18 cellular contexts compared by ENCODE assay signal in the genomic region with DNA sequence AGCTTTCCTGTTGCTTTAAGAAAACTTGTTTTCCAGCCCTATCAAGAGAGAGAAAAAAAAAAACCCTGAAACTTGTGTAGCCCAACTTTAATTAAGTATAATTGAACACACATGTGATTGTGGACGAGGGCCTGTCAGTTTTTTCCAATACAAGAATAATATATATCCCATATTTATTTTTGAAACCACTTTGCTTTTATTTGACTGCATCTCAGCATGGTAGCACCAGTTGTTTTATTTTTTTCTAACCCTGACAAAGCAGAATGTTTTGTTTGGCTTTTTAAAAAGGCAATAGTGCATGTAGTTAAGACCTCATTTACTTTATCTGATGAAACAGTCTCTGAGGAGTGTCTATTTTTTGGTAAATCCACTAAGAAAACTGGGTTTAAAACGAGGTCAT.
DNase-seq lines count a peak whose midpoint lies in the region; ATAC-seq and TF ChIP-seq lines count a peak whose summit lies in the region.
"Had no signal": no experiment of that assay in that cellular context is flagged by ENCODE, and none has a peak within 500 bp of the region (broad histone marks: within the 10 kb centered on the region; RNA-seq: fewer than 3 reads in every experiment).

No MANE protein-coding gene starts in this region.

- H3K36me3 Mint-ChIP-seq in brain = peaks cover 10% of the 10 kb centered on the region
- peaks cover 2% of the 10 kb centered on the region for H3K36me3 Mint-ChIP-seq in nephron progenitor cell (ENCODE audit: low read depth)

- ATAC-seq in HG03025 (IDR thresholded peaks at IDR 0.05; ENCODE audit: low FRiP score, unreplicated experiment) = no peak
- ATAC-seq: activated CD8-positive, alpha-beta T cell treated with anti-CD3 and anti-CD28 coated beads, Interleukin-2, amount 10 ng/mL, durations not matched to agents 7 days and 5 days; left cardiac atrium; upper lobe of right lung had no signal

- DNase-seq in DMS 273 (lab: John Stamatoyannopoulos, UW; ENCODE audit: unreplicated experiment) (peak; percentile 45), DMS 273 treated with DMSO at 0.1 percent for 48 hours (lab: John Stamatoyannopoulos, UW) (no peak), NCI-H2171 (lab: John Stamatoyannopoulos, UW) (peak; percentile 38), nephron progenitor cell (no peak), NCI-H2081 treated with DMSO at 0.1 percent for 48 hours (lab: John Stamatoyannopoulos, UW) (no peak), hypothalamus (lab: John Stamatoyannopoulos, UW) (no peak)
- DNase-seq: activated B cell treated with CpG ODN at 0.5 μM for 24 hours; activated CD8-positive, alpha-beta T cell treated with anti-CD3 and anti-CD28 coated beads, Interleukin-2, amount 10 ng/mL, durations not matched to agents 7 days and 5 days; effector memory CD4-positive, alpha-beta T cell; left cardiac atrium; MG63; NCI-H2029 treated with DMSO at 0.1 percent for 48 hours; stomach; T-helper 2 cell; upper lobe of right lung had no signal

- H3K27ac Mint-ChIP-seq in brain (peak overlapping the region in 3 of 5 experiments; percentile 20 to 53 (median 53)), nephron progenitor cell (peak overlapping the region; percentile 74)
- H3K27ac Mint-ChIP-seq: activated B cell treated with CpG ODN at 0.5 μM for 24 hours; activated CD8-positive, alpha-beta T cell treated with anti-CD3 and anti-CD28 coated beads, Interleukin-2, amount 10 ng/mL, durations not matched to agents 7 days and 5 days had no signal

- no peaks in the 10 kb centered on the region for H3K27me3 Mint-ChIP-seq in brain
- H3K27me3 Mint-ChIP-seq in nephron progenitor cell (ENCODE audit: low read depth, poor library complexity) = no peaks in the 10 kb centered on the region
- H3K27me3 Mint-ChIP-seq: activated B cell treated with CpG ODN at 0.5 μM for 24 hours; central memory CD8-positive, alpha-beta T cell had no signal

- TF ChIP-seq CTCF in brain (conservative IDR thresholded peaks at IDR 0.05) = no peak
- TF ChIP-seq CTCF in nephron progenitor cell (IDR thresholded peaks at IDR 0.05) = no peak

- no peak overlapping the region for H3K4me3 Mint-ChIP-seq in brain
- no peak overlapping the region for H3K4me3 Mint-ChIP-seq in nephron progenitor cell
- H3K4me3 Mint-ChIP-seq: activated B cell treated with CpG ODN at 0.5 μM for 24 hours; activated CD8-positive, alpha-beta T cell treated with anti-CD3 and anti-CD28 coated beads, Interleukin-2, amount 10 ng/mL, durations not matched to agents 7 days and 5 days; central memory CD8-positive, alpha-beta T cell had no signal

- H3K9me3 Mint-ChIP-seq in brain (peaks cover 0 to 1% (median 0%) of the 10 kb centered on the region in 5 experiments), nephron progenitor cell (no peaks in the 10 kb centered on the region)
- H3K9me3 Mint-ChIP-seq: activated B cell treated with CpG ODN at 0.5 μM for 24 hours; central memory CD8-positive, alpha-beta T cell had no signal

- H3K4me1 Mint-ChIP-seq in brain = peaks cover 44% of the 10 kb centered on the region
- H3K4me1 Mint-ChIP-seq in nephron progenitor cell = no peaks in the 10 kb centered on the region
- H3K4me1 Mint-ChIP-seq: activated B cell treated with CpG ODN at 0.5 μM for 24 hours had no signal

Comparison
In these comparisons a context has a peak if more than half of its experiments do, and no peak if none do; other contexts are left out.
1. DNase-seq: peak in DMS 273 (single experiment) and NCI-H2171 (single experiment); none in DMS 273 treated with DMSO at 0.1 percent for 48 hours (single experiment), nephron progenitor cell (single experiment), NCI-H2081 treated with DMSO at 0.1 percent for 48 hours (single experiment) and hypothalamus (0 of 51).